ENCODE assay signal across 8 cellular contexts in genomic region chr4:13547563-13548041, GRCh38. TPM values are rescaled to one million over a fixed set of nuclear protein-coding genes. Genes with fewer than 3 reads are reported as not detected.
DNase-seq lines count a peak whose midpoint lies in the region; ATAC-seq and TF ChIP-seq lines count a peak whose summit lies in the region.

No MANE protein-coding gene starts in this region.

- peak overlapping the region; percentile 92 for H3K4me2 ChIP-seq in MM.1S (ENCODE audit: low read depth, low read length)

- H3K4me3 ChIP-seq in MM.1S (ENCODE audit: low read length) = peak overlapping the region; percentile 79

- peak overlapping the region; percentile 95 for H2AFZ ChIP-seq in MM.1S (ENCODE audit: low read length)

- DNase-seq in DMS79 treated with DMSO at 0.1 percent for 48 hours (lab: John Stamatoyannopoulos, UW) = peak; percentile 12
- DNase-seq in DMS79 (lab: John Stamatoyannopoulos, UW) = no peak
- peak; percentile 56 for DNase-seq in MM.1S
- DNase-seq in mucosa of gallbladder (ENCODE audit: low spot score) = no peak
- DNase-seq in NCI-H187 treated with DMSO at 0.1 percent for 48 hours (lab: John Stamatoyannopoulos, UW) = no peak

- no peak for ATAC-seq in HG03521 (IDR thresholded peaks at IDR 0.05; ENCODE audit: unreplicated experiment)

- H3K4me1 ChIP-seq in MM.1S (ENCODE audit: low read length) = peaks cover 5% of the 10 kb centered on the region

- H3K9me2 ChIP-seq in MM.1S (replicated peaks; ENCODE audit: insufficient read depth, low read length) = no peaks in the 10 kb centered on the region

- H3K27ac Mint-ChIP-seq in brain (no peak overlapping the region), nephron (no peak overlapping the region)

- H3K9me3 ChIP-seq in MM.1S (replicated peaks; ENCODE audit: insufficient read depth, low read length) = no peaks in the 10 kb centered on the region

- H3K36me3 Mint-ChIP-seq in brain = no peaks in the 10 kb centered on the region
- H3K36me3 Mint-ChIP-seq in nephron (ENCODE audit: low read depth) = no peaks in the 10 kb centered on the region

- H3K27ac ChIP-seq in MM.1S (ENCODE audit: low read length) = no peak overlapping the region; the same call in 1 of the 2 replicates

- peaks cover 17% of the 10 kb centered on the region; the same call in 1 of the 2 replicates for H3K27me3 ChIP-seq in MM.1S (replicated peaks; ENCODE audit: insufficient read depth, low read length)

- H3K36me3 ChIP-seq in MM.1S (replicated peaks; ENCODE audit: insufficient read depth, low read length) = no peaks in the 10 kb centered on the region

- H3F3A ChIP-seq in MM.1S (ENCODE audit: insufficient read depth, low read length) = peaks cover 5% of the 10 kb centered on the region

- peaks cover 98% of the 10 kb centered on the region for H3K27me3 Mint-ChIP-seq in brain
- H3K27me3 Mint-ChIP-seq in nephron (ENCODE audit: low read depth) = peaks cover 84% of the 10 kb centered on the region

- H3K4me3 Mint-ChIP-seq in brain (peak overlapping the region; percentile 61 to 85 (median 74)), nephron (peak overlapping the region; percentile 65 to 82 (median 76))

- H4K20me1 ChIP-seq in MM.1S (ENCODE audit: insufficient read depth, low read length) = no peaks in the 10 kb centered on the region

- H3K79me2 ChIP-seq in MM.1S (ENCODE audit: low read length) = no peaks in the 10 kb centered on the region

- H3K9me3 Mint-ChIP-seq in brain (peaks cover 11 to 37% (median 20%) of the 10 kb centered on the region in 5 experiments), nephron (peaks cover 21% of the 10 kb centered on the region)

- H3K9ac ChIP-seq in MM.1S (ENCODE audit: low read length) = peak overlapping the region; percentile 56; the same call in 1 of the 2 replicates

- H3K4me1 Mint-ChIP-seq in brain (peaks cover 39% of the 10 kb centered on the region), nephron (peaks cover 26% of the 10 kb centered on the region)

- TF ChIP-seq CTCF in MM.1S (IDR thresholded peaks at IDR 0.05; ENCODE audit: low read length) (no peak), brain (conservative IDR thresholded peaks at IDR 0.05) (no peak), nephron (IDR thresholded peaks at IDR 0.05; ENCODE audit: unreplicated experiment in 3 of 3) (no peak)

RNA-seq across cellular contexts. Expression of gene NKX3-2, which starts 3.3 kb away (rescaled TPM):
- polyA plus RNA-seq in brain (ENCODE audit: insufficient read depth, low read depth, low replicate concordance) = 0.25 TPM
- total RNA-seq in mucosa of gallbladder = 0.06 TPM

Comparison
In these comparisons a context has a peak if more than half of its experiments do, and no peak if none do; other contexts are left out.
1. DNase-seq: peak in DMS79 treated with DMSO at 0.1 percent for 48 hours (single experiment) and MM.1S (single experiment); none in DMS79 (single experiment), mucosa of gallbladder (single experiment) and NCI-H187 treated with DMSO at 0.1 percent for 48 hours (single experiment).